8 cellular contexts compared by ENCODE assay signal in genomic region chr5:103582364-103582763, GRCh38. TPM values are rescaled to one million over a fixed set of nuclear protein-coding genes. Genes with fewer than 3 reads are reported as not detected.
A peak's percentile ranks its signal among the peaks of the same experiment; 100 is the strongest.
DNase-seq lines count a peak whose midpoint lies in the region; ATAC-seq and TF ChIP-seq lines count a peak whose summit lies in the region.

No MANE protein-coding gene starts in this region.

- DNase-seq in AG10803 (ENCODE audit: low read depth) (peak; percentile 43), NCI-H1092 treated with DMSO at 0.1 percent for 48 hours (lab: John Stamatoyannopoulos, UW) (peak; percentile 54), SKM-1 treated with dmso at 0.1 percent for 144 hours (lab: John Stamatoyannopoulos, UW; ENCODE audit: unreplicated experiment) (peak; percentile 54), head of caudate nucleus (peak in 33 of 42 donors; percentile 19 to 76 (median 52)), upper lobe of right lung (no peak)
- no peak for DNase-seq in activated naive CD4-positive, alpha-beta T cell treated with anti-CD3 and anti-CD28 coated beads, Interleukin-2, amount 50 U/mL, for 16 hours
- DNase-seq in stimulated activated CD8-positive, alpha-beta memory T cell treated with anti-CD3 and anti-CD28 coated beads, Interleukin-4, amount 100 ng/mL, for 48 hours: no peak

- intact Hi-C loops in head of caudate nucleus (cut with DNase I): loop anchor here (5.0 kb wide), 1 partner anchor 595 kb away; no protein-coding TSS in a partner anchor
- intact Hi-C loops in upper lobe of right lung (cut with DNase I): no loop called here

- TF ChIP-seq CTCF in AG10803 (conservative IDR thresholded peaks at IDR 0.05; ENCODE audit: low read length) (peak; percentile 61), upper lobe of right lung (IDR thresholded peaks at IDR 0.05) (peak; percentile 48)

- no peaks in the 10 kb centered on the region for H3K9me3 ChIP-seq in upper lobe of right lung

- no peaks in the 10 kb centered on the region for H3K4me1 ChIP-seq in upper lobe of right lung

- H3K27me3 ChIP-seq in upper lobe of right lung: no peaks in the 10 kb centered on the region

- ATAC-seq in GM18519 (IDR thresholded peaks at IDR 0.05; ENCODE audit: low FRiP score, unreplicated experiment) (peak; percentile 76), upper lobe of right lung (peak; percentile 35)

- H3K36me3 ChIP-seq in upper lobe of right lung: no peaks in the 10 kb centered on the region

- H3K4me3 ChIP-seq in AG10803 (ENCODE audit: low read length): no peak overlapping the region
- H3K4me3 ChIP-seq in upper lobe of right lung: no peak overlapping the region

- H3K27ac ChIP-seq in upper lobe of right lung: no peak overlapping the region

RNA-seq across cellular contexts. Expression of gene NUDT12, which starts 19.8 kb away (rescaled TPM):
- total RNA-seq in upper lobe of right lung: 10.5 TPM

Comparison
In these comparisons a context has a peak if more than half of its experiments do, and no peak if none do; other contexts are left out.
1. DNase-seq: peak in AG10803 (single experiment), NCI-H1092 treated with DMSO at 0.1 percent for 48 hours (single experiment), SKM-1 treated with dmso at 0.1 percent for 144 hours (single experiment) and head of caudate nucleus (33 of 42); none in upper lobe of right lung (single experiment), activated naive CD4-positive, alpha-beta T cell treated with anti-CD3 and anti-CD28 coated beads, Interleukin-2, amount 50 U/mL, for 16 hours (single experiment) and stimulated activated CD8-positive, alpha-beta memory T cell treated with anti-CD3 and anti-CD28 coated beads, Interleukin-4, amount 100 ng/mL, for 48 hours (single experiment).